ENCODE assay signal across 1 cellular context in genomic region chr4:95107635-95108034, GRCh38.
TF ChIP-seq lines count a peak whose summit lies in the region.

No MANE protein-coding gene starts in this region.

TF ChIP-seq in IMR-90, 13 proteins besides CTCF, POLR2A, EP300 and RAD21 (continued from another document):
- TF ChIP-seq, protein P1, sequence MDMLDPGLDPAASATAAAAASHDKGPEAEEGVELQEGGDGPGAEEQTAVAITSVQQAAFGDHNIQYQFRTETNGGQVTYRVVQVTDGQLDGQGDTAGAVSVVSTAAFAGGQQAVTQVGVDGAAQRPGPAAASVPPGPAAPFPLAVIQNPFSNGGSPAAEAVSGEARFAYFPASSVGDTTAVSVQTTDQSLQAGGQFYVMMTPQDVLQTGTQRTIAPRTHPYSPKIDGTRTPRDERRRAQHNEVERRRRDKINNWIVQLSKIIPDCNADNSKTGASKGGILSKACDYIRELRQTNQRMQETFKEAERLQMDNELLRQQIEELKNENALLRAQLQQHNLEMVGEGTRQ (IDR thresholded peaks at IDR 0.05; ENCODE audit: low read depth, low read length) = no peak
- TF ChIP-seq FOS (IDR thresholded peaks at IDR 0.05; ENCODE audit: low read depth, low read length) = no peak
- TF ChIP-seq NFE2L2 (IDR thresholded peaks at IDR 0.05; ENCODE audit: low read depth, low read length) = no peak
- TF ChIP-seq BHLHE40 (IDR thresholded peaks at IDR 0.05; ENCODE audit: low read depth, low read length) = no peak
- TF ChIP-seq RCOR1 (IDR thresholded peaks at IDR 0.05; ENCODE audit: insufficient replicate concordance, low read length) = no peak
- no peak for TF ChIP-seq CEBPB (IDR thresholded peaks at IDR 0.05; ENCODE audit: low read depth, low read length)
- TF ChIP-seq MXI1 (IDR thresholded peaks at IDR 0.05; ENCODE audit: borderline replicate concordance, low read depth, low read length) = no peak
- TF ChIP-seq MAFK (IDR thresholded peaks at IDR 0.05; ENCODE audit: low read depth, low read length) = no peak
